In the genomic region with DNA sequence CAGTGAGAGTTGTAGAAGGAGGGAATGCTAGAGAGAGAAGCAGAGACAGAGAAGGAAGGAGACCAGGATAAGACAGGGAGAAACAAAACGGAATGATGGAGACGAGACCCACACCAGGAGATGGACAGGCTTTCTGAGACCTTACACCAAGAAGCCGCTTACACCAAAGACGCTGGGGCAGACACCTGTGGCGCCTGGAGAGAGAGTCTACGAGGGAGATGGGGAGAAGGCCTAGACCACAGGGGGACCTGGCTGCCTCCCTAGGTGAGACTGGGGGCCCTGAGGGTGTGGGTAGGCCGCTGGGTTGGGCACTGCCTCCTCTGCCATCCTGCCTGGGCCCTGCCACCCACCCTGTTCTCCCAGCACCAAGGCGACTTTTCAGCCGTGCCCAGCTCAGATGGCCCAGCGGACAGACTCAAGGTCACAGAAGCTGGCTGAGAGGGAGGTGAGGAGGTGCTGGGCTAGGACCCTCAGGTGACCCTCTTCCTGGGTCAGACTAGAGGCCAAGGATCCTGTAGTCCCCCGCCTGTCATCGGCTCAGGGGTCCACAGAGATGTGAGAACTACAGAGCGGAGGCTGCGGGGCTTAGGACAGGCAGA, we compare ENCODE assay signal across 9 cellular contexts. TPM values are rescaled to one million over a fixed set of nuclear protein-coding genes. Genes with fewer than 3 reads are reported as not detected.
"Had no signal": no experiment of that assay in that cellular context is flagged by ENCODE, and none has a peak within 500 bp of the region (broad histone marks: within the 10 kb centered on the region; RNA-seq: fewer than 3 reads in every experiment).

No MANE protein-coding gene starts in this region.

- H3K27ac ChIP-seq: GM23248, HL-60 had no signal

- H3K9ac ChIP-seq: GM23248 had no signal

- ATAC-seq: K562 had no signal

- DNase-seq: GM23248, GOT3, H9, HCEC 1CT, HFFc6, IMR-90 had no signal

- FAIRE-seq: K562 had no signal

- H3K4me3 ChIP-seq: GM23248, K562 had no signal

- H2AFZ ChIP-seq: GM23248 had no signal

RNA-seq across cellular contexts. Expression of a gene that starts 5.0 kb away (rescaled TPM):
- total RNA-seq: GM23248, HFFc6, HT1080, IMR-90 had no signal
- polyA plus RNA-seq: GM23248, IMR-90 had no signal

RNA-seq across cellular contexts. Expression of a gene that starts 9.8 kb away (rescaled TPM):
- total RNA-seq: GM23248, HFFc6, HT1080, IMR-90 had no signal
- polyA plus RNA-seq: GM23248, IMR-90 had no signal

RNA-seq across cellular contexts. Expression of a gene that starts 11.7 kb away (rescaled TPM):
- total RNA-seq: GM23248, HFFc6 had no signal

RNA-seq across cellular contexts. Expression of a gene that starts 29.5 kb away (rescaled TPM):
- total RNA-seq: GM23248 had no signal
- polyA plus RNA-seq: GM23248 had no signal
